ENCODE assay signal across 11 cellular contexts in the genomic region with DNA sequence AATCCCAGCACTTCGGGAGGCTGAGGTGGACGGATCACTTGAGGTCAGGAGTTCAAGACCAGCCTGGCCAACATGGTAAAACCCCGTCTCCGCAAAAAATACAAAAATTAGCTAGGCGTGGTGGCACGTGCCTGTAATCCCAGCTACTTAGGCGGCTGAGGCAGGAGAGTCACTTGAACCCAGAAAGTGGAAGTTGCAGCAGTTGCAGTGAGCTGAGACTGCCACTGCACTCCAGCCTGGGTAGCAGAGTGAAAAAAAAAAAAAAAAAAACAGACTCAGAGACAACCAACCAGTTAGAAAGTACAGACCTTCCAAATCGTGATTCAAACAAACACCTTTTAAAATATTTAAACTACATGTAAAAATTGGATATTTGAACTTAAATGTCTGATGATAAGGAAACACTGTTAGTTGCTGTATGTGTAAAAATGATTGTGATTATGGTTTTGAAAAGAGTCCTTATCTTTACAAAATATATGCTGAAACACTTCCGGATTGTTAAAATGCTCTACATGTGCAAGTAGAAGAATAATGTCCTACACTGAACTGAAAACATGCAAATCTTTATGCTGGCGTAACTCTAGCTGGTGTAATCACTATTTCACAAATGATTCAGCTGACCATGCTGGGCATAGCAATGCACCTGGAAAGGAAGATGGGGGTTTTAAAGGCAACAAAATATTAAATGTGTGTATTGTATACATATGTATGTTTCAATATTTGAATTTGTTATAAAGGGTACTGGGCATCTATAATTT. TPM values are rescaled to one million over a fixed set of nuclear protein-coding genes. Genes with fewer than 3 reads are reported as not detected.
DNase-seq lines count a peak whose midpoint lies in the region; ATAC-seq and TF ChIP-seq lines count a peak whose summit lies in the region.
"Had no signal": no experiment of that assay in that cellular context is flagged by ENCODE, and none has a peak within 500 bp of the region (broad histone marks: within the 10 kb centered on the region; RNA-seq: fewer than 3 reads in every experiment).

No MANE protein-coding gene starts in this region.

- H3K27me3 ChIP-seq in thyroid gland: no peaks in the 10 kb centered on the region

- TF ChIP-seq CTCF in thyroid gland (IDR thresholded peaks at IDR 0.05): no peak

- no peak overlapping the region for H3K4me3 ChIP-seq in thyroid gland (replicated peaks in 1 of 3)

- peak; percentile 82 for ATAC-seq in HG02938 (IDR thresholded peaks at IDR 0.05; ENCODE audit: unreplicated experiment)
- ATAC-seq: activated CD8-positive, alpha-beta memory T cell treated with anti-CD3 and anti-CD28 coated beads, Interleukin-2, amount 10 ng/mL, durations not matched to agents 7 days and 5 days; left colon had no signal

- peaks cover 44% of the 10 kb centered on the region for H3K4me1 Mint-ChIP-seq in activated naive CD4-positive, alpha-beta T cell treated with anti-CD3 and anti-CD28 coated beads, Interleukin-2, amount 50 U/mL, for 24 hours

- no peaks in the 10 kb centered on the region for H3K36me3 ChIP-seq in thyroid gland

- peaks cover 0 to 5% of the 10 kb centered on the region in 2 donors for H3K4me1 ChIP-seq in thyroid gland

- no peak for TF ChIP-seq POLR2A in thyroid gland (IDR thresholded peaks at IDR 0.05)

- H3K9me3 Mint-ChIP-seq in activated naive CD4-positive, alpha-beta T cell treated with anti-CD3 and anti-CD28 coated beads, Interleukin-2, amount 50 U/mL, for 24 hours: no peaks in the 10 kb centered on the region

- H3K9me3 ChIP-seq in thyroid gland: no peaks in the 10 kb centered on the region

- intact Hi-C loops in thyroid gland (cut with DNase I): no loop called here

- no peak overlapping the region for H3K27ac ChIP-seq in thyroid gland

- no peak for DNase-seq in activated naive CD4-positive, alpha-beta T cell treated with Interleukin-2 at 50 U/mL for 16 hours
- DNase-seq in NCI-H526 treated with DMSO at 0.1 percent for 48 hours (lab: John Stamatoyannopoulos, UW) (peak; percentile 67), thyroid gland (peak; percentile 2 to 6), inferior parietal cortex (ENCODE audit: extremely low spot score) (no peak), putamen (ENCODE audit: low spot score) (no peak), Kasumi-1 (lab: John Stamatoyannopoulos, UW) (no peak)
- DNase-seq: activated CD8-positive, alpha-beta memory T cell treated with anti-CD3 and anti-CD28 coated beads, Interleukin-2, amount 10 ng/mL, durations not matched to agents 7 days and 5 days; left colon; NCI-H524 had no signal

- 57 to 71% methylated on average over 10 of the region's 10 CpGs for WGBS in thyroid gland, 2 donors

- no peaks in the 10 kb centered on the region for H3K27me3 Mint-ChIP-seq in activated naive CD4-positive, alpha-beta T cell treated with anti-CD3 and anti-CD28 coated beads, Interleukin-2, amount 50 U/mL, for 24 hours
- H3K27me3 Mint-ChIP-seq: activated CD8-positive, alpha-beta memory T cell treated with anti-CD3 and anti-CD28 coated beads, Interleukin-2, amount 10 ng/mL, durations not matched to agents 7 days and 5 days had no signal

- no peak overlapping the region for H3K4me3 Mint-ChIP-seq in activated naive CD4-positive, alpha-beta T cell treated with anti-CD3 and anti-CD28 coated beads, Interleukin-2, amount 50 U/mL, for 24 hours
- H3K4me3 Mint-ChIP-seq: activated CD8-positive, alpha-beta memory T cell treated with anti-CD3 and anti-CD28 coated beads, Interleukin-2, amount 10 ng/mL, durations not matched to agents 7 days and 5 days had no signal

- H3K27ac Mint-ChIP-seq in activated naive CD4-positive, alpha-beta T cell treated with anti-CD3 and anti-CD28 coated beads, Interleukin-2, amount 50 U/mL, for 24 hours: peak overlapping the region; percentile 39
- H3K27ac Mint-ChIP-seq: activated CD8-positive, alpha-beta memory T cell treated with anti-CD3 and anti-CD28 coated beads, Interleukin-2, amount 10 ng/mL, durations not matched to agents 7 days and 5 days had no signal

- H3K36me3 Mint-ChIP-seq in activated naive CD4-positive, alpha-beta T cell treated with anti-CD3 and anti-CD28 coated beads, Interleukin-2, amount 50 U/mL, for 24 hours: no peaks in the 10 kb centered on the region

RNA-seq across cellular contexts. Expression of a gene that starts 37.8 kb away (rescaled TPM):
- total RNA-seq in thyroid gland: 10 to 100 TPM; 11.7 to 27.6 (median 23.9) TPM

Comparison
In these comparisons a context has a peak if more than half of its experiments do, and no peak if none do; other contexts are left out.
1. DNase-seq: peak in NCI-H526 treated with DMSO at 0.1 percent for 48 hours (single experiment) and thyroid gland (2 of 2); none in activated naive CD4-positive, alpha-beta T cell treated with Interleukin-2 at 50 U/mL for 16 hours (single experiment), inferior parietal cortex (single experiment), putamen (single experiment) and Kasumi-1 (0 of 2).